Comparison of ENCODE assay signal across 1 cellular context in the genomic region with DNA sequence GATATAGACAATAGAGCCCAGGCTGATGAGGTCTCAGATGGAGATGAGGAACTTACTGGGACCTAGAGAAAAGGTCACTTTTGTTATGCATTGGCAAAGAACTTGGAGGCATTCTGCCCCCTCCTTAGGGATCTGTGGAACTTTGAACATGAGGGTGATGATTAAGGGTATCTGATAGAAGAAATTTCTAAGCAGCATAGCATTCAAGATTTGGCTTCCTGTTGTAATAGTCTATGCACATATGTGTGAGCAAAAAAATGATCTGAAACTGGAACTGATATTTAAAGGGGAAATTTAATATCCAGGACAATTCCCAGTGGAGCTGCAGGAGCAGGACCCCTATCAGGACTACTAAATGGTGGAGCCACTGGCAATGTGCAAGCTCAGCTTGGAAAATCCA.
TF ChIP-seq lines count a peak whose summit lies in the region.

No MANE protein-coding gene starts in this region.

TF ChIP-seq in H1, 55 proteins besides CTCF, POLR2A, EP300 and RAD21:
- TF ChIP-seq NRF1 (IDR thresholded peaks at IDR 0.05; ENCODE audit: low read depth, low read length) (no peak), SRF (IDR thresholded peaks at IDR 0.05; ENCODE audit: low read depth, low read length) (no peak), HDAC2 (IDR thresholded peaks at IDR 0.05; ENCODE audit: borderline replicate concordance in 1 of 2, low read depth in 2 of 2, low read length in 2 of 2) (no peak), RBBP5 (IDR thresholded peaks at IDR 0.05; ENCODE audit: borderline replicate concordance, low read depth, low read length) (no peak), CTBP2 (IDR thresholded peaks at IDR 0.05; ENCODE audit: borderline replicate concordance, insufficient read depth, insufficient read length, low read length) (no peak), KDM1A (IDR thresholded peaks at IDR 0.05; ENCODE audit: borderline replicate concordance, low read length) (no peak), RXRA (IDR thresholded peaks at IDR 0.05; ENCODE audit: insufficient read depth, low read depth, low read length) (no peak), JUN (IDR thresholded peaks at IDR 0.05; ENCODE audit: low read depth, low read length) (no peak)
